Comparison of ENCODE assay signal across 8 cellular contexts in genomic region chr1:212607206-212607923, GRCh38. TPM values are rescaled to one million over a fixed set of nuclear protein-coding genes. Genes with fewer than 3 reads are reported as not detected.
A peak's percentile ranks its signal among the peaks of the same experiment; 100 is the strongest.
DNase-seq lines count a peak whose midpoint lies in the region; ATAC-seq, FAIRE-seq and TF ChIP-seq lines count a peak whose summit lies in the region.

No MANE protein-coding gene starts in this region.

- H3K36me3 ChIP-seq in K562 (ENCODE audit: control insufficient read depth, insufficient read depth, low read length) (no peaks in the 10 kb centered on the region), stomach smooth muscle (ENCODE audit: control insufficient read depth in 2 of 2, insufficient read depth in 2 of 2, low read length in 2 of 2) (no peaks in the 10 kb centered on the region)

- peak overlapping the region; percentile 78 for H3K4me3 ChIP-seq in K562
- H3K4me3 ChIP-seq in stomach smooth muscle (ENCODE audit: low read length in 2 of 2) = peak overlapping the region; percentile 79 to 83

- peaks cover 34% of the 10 kb centered on the region for H4K20me1 ChIP-seq in K562 (replicated peaks; ENCODE audit: control insufficient read depth, insufficient read depth, low read length)

- DNase-seq in NCI-H2227 (lab: John Stamatoyannopoulos, UW; ENCODE audit: unreplicated experiment) (peak; percentile 44), NCI-H2227 treated with DMSO at 0.1 percent for 48 hours (lab: John Stamatoyannopoulos, UW) (no peak), NCI-H345 (lab: John Stamatoyannopoulos, UW) (peak; percentile 37), K562 (ENCODE audit: extremely low read depth in 1 of 4, low spot score in 3 of 4) (no peak), NCI-H526 (lab: John Stamatoyannopoulos, UW) (no peak)

- no peak for TF ChIP-seq POLR2A in K562 (conservative IDR thresholded peaks at IDR 0.05)

- WGBS in K562 (ENCODE audit: insufficient coverage, low coverage, missing lambda C conversion rate) = 22% methylated on average over 34 of the region's 34 CpGs

- peak overlapping the region; percentile 87 for H2AFZ ChIP-seq in K562 (ENCODE audit: low read depth, low read length)

- intact Hi-C loops in K562 (cut with micrococcal nuclease) = loop anchor here (5.0 kb wide), 1 partner anchor 445 kb away; the partner anchor contains the start of gene RPS6KC1

- peaks cover 35% of the 10 kb centered on the region for H3K79me2 ChIP-seq in K562 (ENCODE audit: control insufficient read depth, insufficient read depth, low read length)

- POLR2A ChIA-PET in K562 (lab: Yijun Ruan, JAX) = interaction anchor here (0.7 to 2.9 kb wide), 13 partner anchors 8 to 491 kb away, joined by 3 to 39 read pairs (median 4); no protein-coding TSS in a partner anchor

- in situ Hi-C loops in K562 (cut with MboI) = no loop called here

- H3K9me1 ChIP-seq in K562 (ENCODE audit: control insufficient read depth, insufficient read depth, low read length) = peaks cover 11% of the 10 kb centered on the region

- TF ChIP-seq RAD21 in K562 (CRISPR knock-in tag; conservative IDR thresholded peaks at IDR 0.05 in 1 of 2, IDR thresholded peaks at IDR 0.05 in 1 of 2) = no peak

- H3K9ac ChIP-seq in K562 (ENCODE audit: insufficient read depth in 1 of 2, low read depth in 2 of 2, low read length in 2 of 2) (peak overlapping the region; percentile 96), stomach smooth muscle (ENCODE audit: low read length in 2 of 2) (peak overlapping the region; percentile 81 to 86)

- no peak for TF ChIP-seq EP300 in K562 (IDR thresholded peaks at IDR 0.05; ENCODE audit: low read length)

- peaks cover 33 to 35% of the 10 kb centered on the region in 2 experiments for H3K4me1 ChIP-seq in K562 (replicated peaks in 1 of 2; ENCODE audit: control insufficient read depth in 2 of 2, insufficient read depth in 2 of 2, low read length in 2 of 2)
- H3K4me1 ChIP-seq in stomach smooth muscle (ENCODE audit: control insufficient read depth, insufficient read depth, low read length) = peaks cover 38% of the 10 kb centered on the region

- H3K27ac ChIP-seq in K562 (ENCODE audit: extremely low read depth, low read depth, low read length) (peak overlapping the region; percentile 63), layer of hippocampus (ENCODE audit: low read depth, low read length) (peak overlapping the region; percentile 69), stomach smooth muscle (ENCODE audit: low read length) (peak overlapping the region; percentile 88)

- H3K4me2 ChIP-seq in K562 (ENCODE audit: insufficient read depth, low read length) = peak overlapping the region; percentile 88

- peaks cover 40 to 42% of the 10 kb centered on the region in 2 experiments for H3K27me3 ChIP-seq in K562 (ENCODE audit: control insufficient read depth in 2 of 2, insufficient read depth in 2 of 2, low read length in 2 of 2)
- peaks cover 2% of the 10 kb centered on the region for H3K27me3 ChIP-seq in layer of hippocampus (ENCODE audit: control insufficient read depth, insufficient read depth, low read length)
- H3K27me3 ChIP-seq in stomach smooth muscle (ENCODE audit: control insufficient read depth in 1 of 2, insufficient read depth in 2 of 2, low read length in 2 of 2) = peaks cover 35 to 39% of the 10 kb centered on the region in 2 donors

- no TSS peak for BruUV-seq in K562 (replicated peaks; lab: Mats Ljungman, UMichigan)

- no peaks in the 10 kb centered on the region for H3K9me3 ChIP-seq in K562 (replicated peaks; ENCODE audit: control insufficient read depth, insufficient read depth, low read depth, low read length)
- no peaks in the 10 kb centered on the region for H3K9me3 ChIP-seq in stomach smooth muscle (ENCODE audit: control insufficient read depth in 2 of 2, low read length in 2 of 2)

- no peak for FAIRE-seq in K562 (lab: Jason Lieb, UNC)

- CTCF ChIA-PET in K562 (lab: Yijun Ruan, JAX; ENCODE audit: low intra/inter-chr PET ratio) = no interaction called here

- no peak for TF ChIP-seq CTCF in K562 (IDR thresholded peaks at IDR 0.05 in 2 of 3, conservative IDR thresholded peaks at IDR 0.05 in 1 of 3; ENCODE audit: insufficient read depth in 2 of 3, low read depth in 1 of 3, low read length in 3 of 3)

- no peak for ATAC-seq in K562
- no peak for ATAC-seq in GM21825 (IDR thresholded peaks at IDR 0.05; ENCODE audit: unreplicated experiment)

TF ChIP-seq in K562, 482 proteins besides CTCF, POLR2A, EP300 and RAD21:
- TF ChIP-seq PHF8 (IDR thresholded peaks at IDR 0.05; ENCODE audit: borderline replicate concordance, low read length) = 0 out of 2 replicates have a peak, but pooled peaks have one; percentile 0
- no peak for TF ChIP-seq THRAP3 (IDR thresholded peaks at IDR 0.05; ENCODE audit: borderline replicate concordance)
- peak; percentile 81 for TF ChIP-seq EZH2 (IDR thresholded peaks at IDR 0.05; ENCODE audit: borderline replicate concordance, low read depth, low read length)
- TF ChIP-seq ZC3H4 (CRISPR knock-in tag; IDR thresholded peaks at IDR 0.05; ENCODE audit: borderline replicate concordance) = 0 out of 2 replicates have a peak, but pooled peaks have one; percentile 2
- peak; percentile 4 for TF ChIP-seq ZNF146 (CRISPR knock-in tag; IDR thresholded peaks at IDR 0.05; ENCODE audit: unreplicated experiment)
- peak; percentile 12; the same call in 1 of the 2 replicates for TF ChIP-seq FOXJ2 (tag; IDR thresholded peaks at IDR 0.05)
- TF ChIP-seq ZNF121 (CRISPR knock-in tag; conservative IDR thresholded peaks at IDR 0.05) = no peak
- 0 out of 2 replicates have a peak, but pooled peaks have one; percentile 25 for TF ChIP-seq FOXK1 (CRISPR knock-in tag; IDR thresholded peaks at IDR 0.05; ENCODE audit: borderline replicate concordance)
- 0 out of 4 replicates have a peak, but pooled peaks of 1 of the 2 experiments have one; percentile 5 for TF ChIP-seq SIX5 (IDR thresholded peaks at IDR 0.05; ENCODE audit: borderline replicate concordance in 1 of 2, insufficient read depth in 1 of 2, low read depth in 1 of 2, low read length in 2 of 2)
- TF ChIP-seq ID3 (CRISPR knock-in tag; IDR thresholded peaks at IDR 0.05) = no peak
- 0 out of 2 replicates have a peak, but pooled peaks have one; percentile 30 for TF ChIP-seq ID3 (tag; IDR thresholded peaks at IDR 0.05)
- TF ChIP-seq CBX8 (IDR thresholded peaks at IDR 0.05; ENCODE audit: borderline replicate concordance, extremely low read depth, low read depth, low read length, poor library complexity, severe bottlenecking) = peak; percentile 99
- TF ChIP-seq KDM2B (CRISPR knock-in tag; IDR thresholded peaks at IDR 0.05) = peak; percentile 35; the same call in 1 of the 2 replicates
- TF ChIP-seq TFAP4 (CRISPR knock-in tag; IDR thresholded peaks at IDR 0.05; ENCODE audit: borderline replicate concordance) = 0 out of 2 replicates have a peak, but pooled peaks have one; percentile 1
- no peak for TF ChIP-seq KAT8 (IDR thresholded peaks at IDR 0.05; ENCODE audit: low read depth)
- peak in 1 of 2 experiments; percentile 72 for TF ChIP-seq E2F6 (IDR thresholded peaks at IDR 0.05; ENCODE audit: borderline replicate concordance in 1 of 2, extremely low read depth in 1 of 2, insufficient read depth in 1 of 2, insufficient read length in 1 of 2, low read depth in 1 of 2, low read length in 1 of 2, poor library complexity in 1 of 2, severe bottlenecking in 1 of 2)
- TF ChIP-seq ZEB2 (IDR thresholded peaks at IDR 0.05) = no peak
- 0 out of 2 replicates have a peak, but pooled peaks have one; percentile 5 for TF ChIP-seq GABPA (tag; conservative IDR thresholded peaks at IDR 0.05; ENCODE audit: low read depth)
- peak; percentile 98 for TF ChIP-seq CBX2 (IDR thresholded peaks at IDR 0.05; ENCODE audit: insufficient read depth, low read length, poor library complexity, severe bottlenecking)

RNA-seq across cellular contexts. Expression of gene ATF3, which starts 1.2 kb away (rescaled TPM):
- total RNA-seq in K562 (2011; cell fraction: chromatin; rRNA removed; ENCODE audit: low replicate concordance) = 31.4 and 31.5 TPM in 2 replicates
- 21.5 and 24.3 TPM in 2 replicates for total RNA-seq in K562 (2011; cell fraction: nucleolus; rRNA removed)
- 32.1 and 39.3 TPM in 2 replicates for total RNA-seq in K562 (2011; cell fraction: nucleoplasm; rRNA removed)
- total RNA-seq in K562 (2014; rRNA removed) (17.2 and 19.8 TPM in 2 replicates), K562 (2014; rRNA removed; fragmentation: Illumina TruSeq; extraction: Trizol) (25.9 and 32.7 TPM in 2 replicates), K562 (2015; rRNA removed; fragmentation: Illumina TruSeq; extraction: Trizol) (2.9 and 3.5 TPM in 2 replicates), K562 (2021) (21.8 and 27.6 TPM in 2 replicates)
- polyA plus RNA-seq in K562 (2011; rRNA removed) (12.0 and 13.2 TPM in 2 replicates), K562 (2014; fragmentation: Illumina TruSeq; extraction: Trizol) (27.6 and 32.0 TPM in 2 replicates), K562 (2014; fragmentation: Nextera tagmentation; extraction: Ambion mirVana) (1 to 10 TPM; 6.1 to 6.8 TPM), K562 (2014; rRNA removed) (26.2 and 28.2 TPM in 2 replicates)
- polyA plus RNA-seq in K562 (2011; cell fraction: cytosol; rRNA removed) = 5.6 and 9.8 TPM in 2 replicates
- polyA plus RNA-seq in K562 (2011; cell fraction: nucleus; rRNA removed) = 15.2 and 16.0 TPM in 2 replicates
- polyA plus RNA-seq in K562 (2012) = 10.8 and 39.2 TPM in 2 replicates
- polyA minus RNA-seq in K562 (2011; rRNA and poly(A)+ RNA removed) = 12.2 and 14.3 TPM in 2 replicates
- polyA minus RNA-seq in K562 (2011; cell fraction: cytosol; rRNA and poly(A)+ RNA removed) = 4.9 and 7.1 TPM in 2 replicates
- 14.4 and 22.3 TPM in 2 replicates for polyA minus RNA-seq in K562 (2011; cell fraction: nucleus; rRNA and poly(A)+ RNA removed)

Comparison
In these comparisons a context has a peak if more than half of its experiments do, and no peak if none do; other contexts are left out.
1. DNase-seq: peak in NCI-H2227 (single experiment) and NCI-H345 (single experiment); none in NCI-H2227 treated with DMSO at 0.1 percent for 48 hours (single experiment), K562 (0 of 4) and NCI-H526 (0 of 2).
2. Peak in every context shown above with its lines, with median percentiles within 50 percentile points of each other: H3K27ac ChIP-seq.